8 cellular contexts compared by ENCODE assay signal in genomic region chr2:33599943-33600192, GRCh38. TPM values are rescaled to one million over a fixed set of nuclear protein-coding genes. Genes with fewer than 3 reads are reported as not detected.
DNase-seq lines count a peak whose midpoint lies in the region; ATAC-seq and TF ChIP-seq lines count a peak whose summit lies in the region.

No MANE protein-coding gene starts in this region.

- H3K27me3 Mint-ChIP-seq in activated CD4-positive, alpha-beta memory T cell treated with anti-CD3 and anti-CD28 coated beads, Interleukin-2, amount 10 ng/mL, durations not matched to agents 7 days and 5 days = no peaks in the 10 kb centered on the region

- DNase-seq in HAP-1 (ENCODE audit: low spot score in 2 of 2) (no peak), hepatocyte (ENCODE audit: low spot score) (no peak), smooth muscle cell (lab: John Stamatoyannopoulos, UW; ENCODE audit: unreplicated experiment) (no peak), NCI-H446 treated with DMSO at 0.1 percent for 48 hours (lab: John Stamatoyannopoulos, UW) (no peak), GM10266 (ENCODE audit: extremely low spot score) (no peak), posterior vena cava (ENCODE audit: low spot score) (no peak)
- no peak for DNase-seq in activated CD4-positive, alpha-beta memory T cell treated with anti-CD3 and anti-CD28 coated beads, Interleukin-2, amount 10 ng/mL, durations not matched to agents 7 days and 5 days

- H4K20me1 ChIP-seq in hepatocyte (ENCODE audit: insufficient read depth, poor library complexity, severe bottlenecking) (peaks cover 7% of the 10 kb centered on the region), smooth muscle cell (ENCODE audit: low read depth) (peaks cover 25% of the 10 kb centered on the region)

- H3K9me3 Mint-ChIP-seq in activated CD4-positive, alpha-beta memory T cell treated with anti-CD3 and anti-CD28 coated beads, Interleukin-2, amount 10 ng/mL, durations not matched to agents 7 days and 5 days = no peaks in the 10 kb centered on the region

- H3K4me3 ChIP-seq in HAP-1 (peak overlapping the region; percentile 92), hepatocyte (peak overlapping the region; percentile 25), smooth muscle cell (peak overlapping the region; percentile 75)

- POLR2A ChIA-PET in activated CD4-positive, alpha-beta memory T cell treated with anti-CD3 and anti-CD28 coated beads, Interleukin-2, amount 10 ng/mL, durations not matched to agents 7 days and 5 days (lab: Charles Lee) = interaction anchor here (0.7 to 3.2 kb wide), 7 partner anchors 14 to 972 kb away, joined by 3 to 45 read pairs (median 3); partner anchors contain the start of genes RASGRP3 and TTC27

- peak overlapping the region; percentile 47 for H3K9ac ChIP-seq in smooth muscle cell (ENCODE audit: low read depth)

- peaks cover 17% of the 10 kb centered on the region for H3K4me1 ChIP-seq in HAP-1
- H3K4me1 ChIP-seq in hepatocyte (ENCODE audit: insufficient read depth) = peaks cover 14% of the 10 kb centered on the region
- peaks cover 16% of the 10 kb centered on the region for H3K4me1 ChIP-seq in smooth muscle cell (ENCODE audit: low read depth)

- CTCF ChIA-PET in activated CD4-positive, alpha-beta memory T cell treated with anti-CD3 and anti-CD28 coated beads, Interleukin-2, amount 10 ng/mL, durations not matched to agents 7 days and 5 days (lab: Charles Lee) = interaction anchor here (0.6 to 4.6 kb wide), 8 partner anchors 12 to 1100 kb away, joined by 3 to 32 read pairs (median 4); partner anchors contain the start of gene RASGRP3

- in situ Hi-C loops in HAP-1 (cut with MboI; ENCODE audit: low sequenced_read_pairs) = loop anchor here (25.0 kb wide), 2 partner anchors 663 to 863 kb away; partner anchors contain the start of gene LTBP1

- H3K4me2 ChIP-seq in hepatocyte (peak overlapping the region; percentile 77), smooth muscle cell (peak overlapping the region; percentile 79)

- H3K79me2 ChIP-seq in hepatocyte (peaks cover 40% of the 10 kb centered on the region), smooth muscle cell (ENCODE audit: low read depth) (peaks cover 42% of the 10 kb centered on the region)

- H3K4me1 Mint-ChIP-seq in activated CD4-positive, alpha-beta memory T cell treated with anti-CD3 and anti-CD28 coated beads, Interleukin-2, amount 10 ng/mL, durations not matched to agents 7 days and 5 days = peaks cover 25% of the 10 kb centered on the region

- peak overlapping the region; percentile 96 for H3K4me3 Mint-ChIP-seq in activated CD4-positive, alpha-beta memory T cell treated with anti-CD3 and anti-CD28 coated beads, Interleukin-2, amount 10 ng/mL, durations not matched to agents 7 days and 5 days

- no peak for ATAC-seq in HG03139 (IDR thresholded peaks at IDR 0.05; ENCODE audit: unreplicated experiment)

- H2AFZ ChIP-seq in hepatocyte = peak overlapping the region; percentile 60
- peak overlapping the region; percentile 67 for H2AFZ ChIP-seq in smooth muscle cell (ENCODE audit: low read depth)

- H3K27ac Mint-ChIP-seq in activated CD4-positive, alpha-beta memory T cell treated with anti-CD3 and anti-CD28 coated beads, Interleukin-2, amount 10 ng/mL, durations not matched to agents 7 days and 5 days = no peak overlapping the region

- WGBS in hepatocyte (ENCODE audit: low lambda C conversion rate, missing lambda C conversion rate) = 34% methylated on average over 3 of the region's 3 CpGs
- 38% methylated on average over 3 of the region's 3 CpGs for WGBS in smooth muscle cell (ENCODE audit: low lambda C conversion rate)

- TF ChIP-seq CTCF in hepatocyte (IDR thresholded peaks at IDR 0.05; ENCODE audit: poor library complexity) (no peak), smooth muscle cell (IDR thresholded peaks at IDR 0.05; ENCODE audit: borderline replicate concordance, insufficient read depth, poor library complexity, severe bottlenecking) (no peak), GM10266 (IDR thresholded peaks at IDR 0.05; ENCODE audit: control insufficient read depth, insufficient read depth, low read depth, missing control alignments) (no peak)

- peaks cover 8% of the 10 kb centered on the region for H3K36me3 ChIP-seq in HAP-1 (replicated peaks)
- no peaks in the 10 kb centered on the region for H3K36me3 ChIP-seq in hepatocyte (replicated peaks; ENCODE audit: insufficient read depth, low read depth)
- H3K36me3 ChIP-seq in smooth muscle cell (ENCODE audit: low read depth) = peaks cover 2% of the 10 kb centered on the region

- no peaks in the 10 kb centered on the region for H3F3A ChIP-seq in smooth muscle cell (ENCODE audit: low read depth)

- H3K9me2 ChIP-seq in hepatocyte (replicated peaks; ENCODE audit: insufficient read depth) = no peaks in the 10 kb centered on the region

- H3K36me3 Mint-ChIP-seq in activated CD4-positive, alpha-beta memory T cell treated with anti-CD3 and anti-CD28 coated beads, Interleukin-2, amount 10 ng/mL, durations not matched to agents 7 days and 5 days (ENCODE audit: low read depth) = peaks cover 9% of the 10 kb centered on the region

- intact Hi-C loops in posterior vena cava (cut with DNase I) = no loop called here

- H3K9me3 ChIP-seq in HAP-1 (no peaks in the 10 kb centered on the region), hepatocyte (ENCODE audit: low read depth) (no peaks in the 10 kb centered on the region), smooth muscle cell (replicated peaks; ENCODE audit: low read depth) (no peaks in the 10 kb centered on the region)

- H3K27me3 ChIP-seq in HAP-1 (ENCODE audit: low read depth) = no peaks in the 10 kb centered on the region
- H3K27me3 ChIP-seq in hepatocyte = no peaks in the 10 kb centered on the region
- no peaks in the 10 kb centered on the region for H3K27me3 ChIP-seq in smooth muscle cell (ENCODE audit: low read depth)

- H3K27ac ChIP-seq in hepatocyte (peak overlapping the region; percentile 63), smooth muscle cell (ENCODE audit: low read depth) (peak overlapping the region; percentile 58)

RNA-seq across cellular contexts. Expression of gene FAM98A, which starts 0.8 kb away (rescaled TPM):
- 10 to 100 TPM; 31.3 to 32.2 TPM for total RNA-seq in activated CD4-positive, alpha-beta memory T cell treated with anti-CD3 and anti-CD28 coated beads, Interleukin-2, amount 10 ng/mL, durations not matched to agents 7 days and 5 days
- total RNA-seq in hepatocyte = 18.8 and 21.9 TPM in 2 replicates
- polyA plus RNA-seq in hepatocyte = 37.3 and 50.4 TPM in 2 replicates
- 51.4 and 62.4 TPM in 2 replicates for total RNA-seq in smooth muscle cell
- polyA plus RNA-seq in smooth muscle cell = 53.5 and 65.5 TPM in 2 replicates
- 10 to 100 TPM; 41.3 to 50.3 TPM for total RNA-seq in posterior vena cava

Comparison
In these comparisons a context has a peak if more than half of its experiments do, and no peak if none do; other contexts are left out.
1. H3K4me3 ChIP-seq: peak in every context shown above with its lines; median percentile 92 in HAP-1; 75 in smooth muscle cell; 25 in hepatocyte.